1 cellular context compared by ENCODE assay signal in genomic region chr6:35079311-35080000, GRCh38.
TF ChIP-seq lines count a peak whose summit lies in the region.

No MANE protein-coding gene starts in this region.

TF ChIP-seq in HepG2, 621 proteins besides CTCF, POLR2A, EP300 and RAD21 (continued from another document):
- no peak for TF ChIP-seq RERE (CRISPR knock-in tag; IDR thresholded peaks at IDR 0.05; ENCODE audit: low read depth)
- TF ChIP-seq ZNF564 (CRISPR knock-in tag; IDR thresholded peaks at IDR 0.05), result no peak
- no peak for TF ChIP-seq ZNF790 (CRISPR knock-in tag; IDR thresholded peaks at IDR 0.05; ENCODE audit: borderline replicate concordance)
- TF ChIP-seq MBD4 (IDR thresholded peaks at IDR 0.05; ENCODE audit: borderline replicate concordance, low read length), result no peak
- no peak for TF ChIP-seq SP4 (CRISPR knock-in tag; IDR thresholded peaks at IDR 0.05)
- no peak for TF ChIP-seq ZNF331 (CRISPR knock-in tag; IDR thresholded peaks at IDR 0.05)
- no peak for TF ChIP-seq NFIC (IDR thresholded peaks at IDR 0.05; ENCODE audit: low read length)
- TF ChIP-seq ZNF33A (CRISPR knock-in tag; IDR thresholded peaks at IDR 0.05; ENCODE audit: borderline replicate concordance), result no peak
- TF ChIP-seq PRDM10 (CRISPR knock-in tag; IDR thresholded peaks at IDR 0.05; ENCODE audit: low read depth), result no peak
- no peak for TF ChIP-seq ZNF543 (CRISPR knock-in tag; IDR thresholded peaks at IDR 0.05)
